8 cellular contexts compared by ENCODE assay signal in genomic region chrX:70433848-70434351, GRCh38. TPM values are rescaled to one million over a fixed set of nuclear protein-coding genes. Genes with fewer than 3 reads are reported as not detected.
A peak's percentile ranks its signal among the peaks of the same experiment; 100 is the strongest.
DNase-seq lines count a peak whose midpoint lies in the region; ATAC-seq and TF ChIP-seq lines count a peak whose summit lies in the region.

No MANE protein-coding gene starts in this region.

- H3K56ac ChIP-seq in mesendoderm (ENCODE audit: low read length) = peak overlapping the region; percentile 70

- no peak overlapping the region for H4K8ac ChIP-seq in mesendoderm (ENCODE audit: low read depth, low read length)

- DNase-seq in AG10803 (ENCODE audit: low read depth) (peak; percentile 30), NCI-H748 treated with DMSO at 0.1 percent for 48 hours (lab: John Stamatoyannopoulos, UW) (peak; percentile 58), mesendoderm (peak; percentile 78)
- DNase-seq in activated CD8-positive, alpha-beta T cell treated with anti-CD3 and anti-CD28 coated beads for 36 hours = peak; percentile 83
- DNase-seq in effector CD8-positive, alpha-beta T cell (lab: John Stamatoyannopoulos, UW) = peak; percentile 55
- DNase-seq in stimulated activated CD8-positive, alpha-beta memory T cell treated with anti-CD3 and anti-CD28 coated beads, Interleukin-2, amount 100 ng/mL, for 48 hours (ENCODE audit: low read depth in 2 of 2) = peak; percentile 51 to 61

- CTCF ChIA-PET in activated CD8-positive, alpha-beta T cell treated with anti-CD3 and anti-CD28 coated beads for 36 hours (lab: Charles Lee) = interaction anchor here (0.6 to 1.8 kb wide), 18 partner anchors 9 to 404 kb away, joined by 3 to 8 read pairs (median 3); partner anchors contain the start of genes GDPD2, IGBP1, KIF4A and PDZD11

- H2AK5ac ChIP-seq in mesendoderm (ENCODE audit: low read length) = no peak overlapping the region

- no peaks in the 10 kb centered on the region for H3K9me3 Mint-ChIP-seq in activated CD8-positive, alpha-beta T cell treated with anti-CD3 and anti-CD28 coated beads for 36 hours

- intact Hi-C loops in activated CD8-positive, alpha-beta T cell treated with anti-CD3 and anti-CD28 coated beads for 36 hours (cut with micrococcal nuclease) = loop anchor here (10.0 kb wide), 1 partner anchor 299 kb away; the partner anchor contains the start of gene IGBP1

- ATAC-seq in GM18909 (IDR thresholded peaks at IDR 0.05; ENCODE audit: poor library complexity, unreplicated experiment) (peak; percentile 62), HG03175 (IDR thresholded peaks at IDR 0.05; ENCODE audit: unreplicated experiment) (peak; percentile 72)
- ATAC-seq in activated CD8-positive, alpha-beta T cell treated with anti-CD3 and anti-CD28 coated beads for 36 hours = peak; percentile 79

- no peak overlapping the region for H3K18ac ChIP-seq in mesendoderm (ENCODE audit: low read length)

- H3K27me3 ChIP-seq in mesendoderm (ENCODE audit: insufficient read depth, low read length, poor library complexity) = no peaks in the 10 kb centered on the region

- H3K4me3 Mint-ChIP-seq in activated CD8-positive, alpha-beta T cell treated with anti-CD3 and anti-CD28 coated beads for 36 hours = peak overlapping the region; percentile 86

- peak overlapping the region; percentile 83 for H3K4me2 ChIP-seq in mesendoderm (ENCODE audit: low read length)

- no peak overlapping the region for H2BK120ac ChIP-seq in mesendoderm (ENCODE audit: low read depth, low read length)

- H3K27ac ChIP-seq in mesendoderm (ENCODE audit: low read depth, low read length) = no peak overlapping the region

- H2BK5ac ChIP-seq in mesendoderm (ENCODE audit: low read length) = no peak overlapping the region

- H3K4me1 Mint-ChIP-seq in activated CD8-positive, alpha-beta T cell treated with anti-CD3 and anti-CD28 coated beads for 36 hours (ENCODE audit: low read depth) = peaks cover 18% of the 10 kb centered on the region

- TF ChIP-seq CTCF in AG10803 (conservative IDR thresholded peaks at IDR 0.05; ENCODE audit: low read length) = peak; percentile 55
- peak; percentile 60 for TF ChIP-seq CTCF in activated CD8-positive, alpha-beta T cell treated with anti-CD3 and anti-CD28 coated beads for 36 hours (IDR thresholded peaks at IDR 0.05)

- WGBS in mesendoderm (ENCODE audit: extremely low coverage, insufficient coverage, low lambda C conversion rate) = no CpG with 5 or more reads among the region's 37 CpGs

- H3K9ac ChIP-seq in mesendoderm (ENCODE audit: low read length) = peak overlapping the region; percentile 47

- H3K4ac ChIP-seq in mesendoderm (ENCODE audit: low read depth, low read length) = no peak overlapping the region

- H3K36me3 ChIP-seq in mesendoderm (ENCODE audit: control insufficient read depth, insufficient read depth, low read length) = no peaks in the 10 kb centered on the region

- H3K79me1 ChIP-seq in mesendoderm (ENCODE audit: low read length) = no peaks in the 10 kb centered on the region

- POLR2A ChIA-PET in activated CD8-positive, alpha-beta T cell treated with anti-CD3 and anti-CD28 coated beads for 36 hours (lab: Charles Lee) = interaction anchor here (1.3 to 1.6 kb wide), 2 partner anchors 144 to 157 kb away, joined by 3 to 5 read pairs; partner anchors contain the start of genes KIF4A and PDZD11

- H3K4me3 ChIP-seq in AG10803 (ENCODE audit: low read length) = peak overlapping the region; percentile 83
- H3K4me3 ChIP-seq in mesendoderm (ENCODE audit: low read length) = peak overlapping the region; percentile 57

- no peak overlapping the region for H4K5ac ChIP-seq in mesendoderm (ENCODE audit: low read length)

- H3K79me2 ChIP-seq in mesendoderm (ENCODE audit: control insufficient read depth, insufficient read depth, low read length) = no peaks in the 10 kb centered on the region

- peak overlapping the region; percentile 91 for H3K27ac Mint-ChIP-seq in activated CD8-positive, alpha-beta T cell treated with anti-CD3 and anti-CD28 coated beads for 36 hours

- H3K4me1 ChIP-seq in mesendoderm (ENCODE audit: control insufficient read depth, low read depth, low read length) = no peaks in the 10 kb centered on the region

- no peak overlapping the region for H3K23ac ChIP-seq in mesendoderm (ENCODE audit: low read length)

- no peaks in the 10 kb centered on the region for H3K27me3 Mint-ChIP-seq in activated CD8-positive, alpha-beta T cell treated with anti-CD3 and anti-CD28 coated beads for 36 hours

- H3K36me3 Mint-ChIP-seq in activated CD8-positive, alpha-beta T cell treated with anti-CD3 and anti-CD28 coated beads for 36 hours (ENCODE audit: low read depth) = no peaks in the 10 kb centered on the region

- H2BK15ac ChIP-seq in mesendoderm (replicated peaks; ENCODE audit: low read depth) = no peak overlapping the region

RNA-seq across cellular contexts. Expression of gene DLG3, which starts 10.7 kb away (rescaled TPM):
- total RNA-seq in activated CD8-positive, alpha-beta T cell treated with anti-CD3 and anti-CD28 coated beads for 36 hours = 10 to 100 TPM; 24.8 to 27.3 TPM
- 28.6 TPM for polyA plus RNA-seq in mesendoderm (2013, experiment 1 of 2)
- 31.9 TPM for polyA plus RNA-seq in mesendoderm (2013, experiment 2 of 2)

RNA-seq across cellular contexts. Expression of gene GDPD2, which starts 10.8 kb away (rescaled TPM):
- total RNA-seq in activated CD8-positive, alpha-beta T cell treated with anti-CD3 and anti-CD28 coated beads for 36 hours = not detected
- 1.9 TPM for polyA plus RNA-seq in mesendoderm (2013, experiment 1 of 2)
- polyA plus RNA-seq in mesendoderm (2013, experiment 2 of 2) = 2.2 TPM

Comparison
In these comparisons a context has a peak if more than half of its experiments do, and no peak if none do; other contexts are left out.
1. DNase-seq: peak in every context shown above with its lines; median percentile 83 in activated CD8-positive, alpha-beta T cell treated with anti-CD3 and anti-CD28 coated beads for 36 hours; 78 in mesendoderm; 58 in NCI-H748 treated with DMSO at 0.1 percent for 48 hours; 56 in stimulated activated CD8-positive, alpha-beta memory T cell treated with anti-CD3 and anti-CD28 coated beads, Interleukin-2, amount 100 ng/mL, for 48 hours; 55 in effector CD8-positive, alpha-beta T cell; 30 in AG10803.